Comparison of ENCODE assay signal across 34 cellular contexts in genomic region chr3:27737091-27737490, GRCh38. TPM values are rescaled to one million over a fixed set of nuclear protein-coding genes. Genes with fewer than 3 reads are reported as not detected.
"Had no signal": no experiment of that assay in that cellular context is flagged by ENCODE, and none has a peak within 500 bp of the region (broad histone marks: within the 10 kb centered on the region; RNA-seq: fewer than 3 reads in every experiment).

No MANE protein-coding gene starts in this region.

- ATAC-seq: activated naive CD4-positive, alpha-beta T cell treated with anti-CD3 and anti-CD28 coated beads, Interleukin-2, amount 50 U/mL, for 72 hours; activated naive CD8-positive, alpha-beta T cell treated with anti-CD3 and anti-CD28 coated beads, Interleukin-2, amount 50 U/mL, for 24 hours; activated T-cell treated with anti-CD3 and anti-CD28 coated beads, Interleukin-2, amount 50 U/mL, for 4 hours; activated T-cell treated with anti-CD3 and anti-CD28 coated beads, Interleukin-2, amount 50 U/mL, for 72 hours; activated T-helper 17 cell treated with anti-CD3 and anti-CD28 coated beads, Interleukin-2, amount 50 U/mL, for 72 hours; body of pancreas had no signal

- DNase-seq: activated effector memory CD4-positive, alpha-beta T cell treated with anti-CD3 and anti-CD28 coated beads, Interleukin-2, amount 50 U/mL, for 16 hours; activated effector memory CD4-positive, alpha-beta T cell treated with Interleukin-2 at 50 U/mL for 16 hours; activated gamma-delta T cell; activated gamma-delta T cell treated with Interleukin-2 at 50 U/mL for 16 hours; activated naive CD4-positive, alpha-beta T cell; activated naive CD4-positive, alpha-beta T cell treated with anti-CD3 and anti-CD28 coated beads for 36 hours; activated naive CD4-positive, alpha-beta T cell treated with anti-CD3 and anti-CD28 coated beads, Interleukin-2, amount 10 ng/mL, durations not matched to agents 7 days and 5 days; activated naive CD4-positive, alpha-beta T cell treated with anti-CD3 and anti-CD28 coated beads, Interleukin-2, amount 50 U/mL, for 16 hours; activated naive CD4-positive, alpha-beta T cell treated with Interleukin-2 at 50 U/mL for 16 hours; activated naive CD8-positive, alpha-beta T cell treated with anti-CD3 and anti-CD28 coated beads for 36 hours; activated naive CD8-positive, alpha-beta T cell treated with anti-CD3 and anti-CD28 coated beads, Interleukin-2, amount 10 ng/mL, durations not matched to agents 7 days and 5 days; activated naive CD8-positive, alpha-beta T cell treated with anti-CD3 and anti-CD28 coated beads, Interleukin-2, amount 50 U/mL, for 24 hours; activated T-cell treated with anti-CD3 and anti-CD28 coated beads, Interleukin-2, amount 50 U/mL, for 24 hours; activated T-cell treated with anti-CD3 and anti-CD28 coated beads, Interleukin-2, amount 50 U/mL, for 4 hours; activated T-cell treated with anti-CD3 and anti-CD28 coated beads, Interleukin-2, amount 50 U/mL, for 48 hours; activated T-cell treated with anti-CD3 and anti-CD28 coated beads, Interleukin-2, amount 50 U/mL, for 72 hours; adrenal gland; amniotic stem cell; amygdala; anterior cingulate cortex; aorta; body of pancreas; brain microvascular endothelial cell; caudate nucleus; central memory CD4-positive, alpha-beta T cell; cerebellar nuclear complex had no signal

RNA-seq across cellular contexts. Expression of gene EOMES, which starts 15.0 kb away (rescaled TPM):
- total RNA-seq: ascending aorta, astrocyte, bronchial epithelial cell, cardiac muscle cell, cardiac septum, chondrocyte had no signal
